Comparison of ENCODE assay signal across 8 cellular contexts in the genomic region with DNA sequence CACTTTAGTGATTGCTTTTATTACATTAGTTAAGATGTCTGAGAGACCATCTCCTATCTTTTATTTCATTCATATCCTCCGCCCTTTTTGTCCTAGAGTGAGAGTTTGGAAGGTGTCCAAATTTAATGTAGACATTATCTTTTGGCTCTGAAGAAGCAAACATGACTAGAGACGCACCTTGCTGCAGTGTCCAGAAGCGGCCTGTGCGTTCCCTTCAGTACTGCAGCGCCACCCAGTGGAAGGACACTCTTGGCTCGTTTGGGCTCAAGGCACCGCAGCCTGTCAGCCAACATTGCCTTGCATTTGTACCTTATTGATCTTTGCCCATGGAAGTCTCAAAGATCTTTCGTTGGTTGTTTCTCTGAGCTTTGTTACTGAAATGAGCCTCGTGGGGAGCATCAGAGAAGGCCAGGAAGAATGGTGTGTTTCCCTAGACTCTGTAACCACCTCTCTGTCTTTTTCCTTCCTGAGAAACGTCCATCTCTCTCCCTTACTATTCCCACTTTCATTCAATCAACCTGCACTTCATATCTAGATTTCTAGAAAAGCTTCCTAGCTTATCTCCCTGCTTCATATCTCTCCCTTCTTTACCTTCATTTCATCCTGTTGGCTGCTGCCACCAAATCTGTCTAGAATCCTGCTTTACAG. TPM values are rescaled to one million over a fixed set of nuclear protein-coding genes. Genes with fewer than 3 reads are reported as not detected.
DNase-seq lines count a peak whose midpoint lies in the region; ATAC-seq lines count a peak whose summit lies in the region.

No MANE protein-coding gene starts in this region.

- H3K4me3 ChIP-seq in CD4-positive, CD25-positive, alpha-beta regulatory T cell (ENCODE audit: low read depth, low read length) = no peak overlapping the region
- H3K4me3 ChIP-seq in right cardiac atrium (ENCODE audit: low read length) = no peak overlapping the region

- peaks cover 14 to 43% (median 37%) of the 10 kb centered on the region in 4 donors for H3K4me1 Mint-ChIP-seq in CD4-positive, CD25-positive, alpha-beta regulatory T cell

- 49% methylated on average over 10 of the region's 10 CpGs for WGBS in right cardiac atrium

- no peaks in the 10 kb centered on the region for H3K27me3 ChIP-seq in CD4-positive, CD25-positive, alpha-beta regulatory T cell (ENCODE audit: control insufficient read depth, insufficient read depth, low read length)
- H3K27me3 ChIP-seq in right cardiac atrium (ENCODE audit: control insufficient read depth, insufficient read depth) = no peaks in the 10 kb centered on the region

- peak; percentile 42 to 75 (median 52) for DNase-seq in CD4-positive, CD25-positive, alpha-beta regulatory T cell
- peak; percentile 23 to 82 (median 60) for DNase-seq in T-helper 2 cell
- peak; percentile 59 for DNase-seq in amniotic epithelial cell (ENCODE audit: low read depth)
- DNase-seq in right cardiac atrium = peak; percentile 76 to 89 (median 88)
- DNase-seq in stimulated activated CD4-positive, alpha-beta T cell treated with anti-CD3 and anti-CD28 coated beads, Interleukin-12 subunit alpha, Interleukin-12 subunit beta, amount 100 ng/mL, for 48 hours (ENCODE audit: low read depth in 2 of 3, low spot score in 1 of 3) = peak; percentile 59 to 76 (median 66)
- no peak for DNase-seq in NCI-H510A treated with DMSO at 0.1 percent for 48 hours (lab: John Stamatoyannopoulos, UW)

- H3K27ac ChIP-seq in CD4-positive, CD25-positive, alpha-beta regulatory T cell (ENCODE audit: insufficient read depth, low read length, poor library complexity, severe bottlenecking) = no peak overlapping the region
- H3K27ac ChIP-seq in right cardiac atrium (ENCODE audit: low read length) = no peak overlapping the region

- peaks cover 77% of the 10 kb centered on the region for H3K36me3 ChIP-seq in CD4-positive, CD25-positive, alpha-beta regulatory T cell (ENCODE audit: control insufficient read depth, insufficient read depth, low read length)

- H3K27me3 Mint-ChIP-seq in CD4-positive, CD25-positive, alpha-beta regulatory T cell = no peaks in the 10 kb centered on the region

- intact Hi-C loops in right cardiac atrium (cut with DNase I) = loop anchor here in 2 of 4 donors (2.0 to 5.0 kb wide), 2 partner anchors 63 to 65 kb away; no protein-coding TSS in a partner anchor

- peaks cover 0 to 3% (median 0%) of the 10 kb centered on the region in 7 donors for H3K9me3 Mint-ChIP-seq in CD4-positive, CD25-positive, alpha-beta regulatory T cell

- H3K27ac Mint-ChIP-seq in CD4-positive, CD25-positive, alpha-beta regulatory T cell = peak overlapping the region; percentile 42 to 92 (median 44)

- peak; percentile 37 to 70 for ATAC-seq in CD4-positive, CD25-positive, alpha-beta regulatory T cell (ENCODE audit: low read depth in 2 of 2)
- ATAC-seq in HG03432 (IDR thresholded peaks at IDR 0.05; ENCODE audit: unreplicated experiment) (peak; percentile 57), right cardiac atrium (peak; percentile 86), HG03439 (IDR thresholded peaks at IDR 0.05; ENCODE audit: unreplicated experiment) (no peak)

- no peaks in the 10 kb centered on the region for H3K9me3 ChIP-seq in CD4-positive, CD25-positive, alpha-beta regulatory T cell (ENCODE audit: control insufficient read depth in 2 of 2, low read length in 2 of 2)
- no peaks in the 10 kb centered on the region for H3K9me3 ChIP-seq in right cardiac atrium (ENCODE audit: control insufficient read depth, low read length)

- H3K4me3 Mint-ChIP-seq in CD4-positive, CD25-positive, alpha-beta regulatory T cell = peak overlapping the region in 1 of 4 donors; percentile 3

- peaks cover 13% of the 10 kb centered on the region for H3K4me1 ChIP-seq in CD4-positive, CD25-positive, alpha-beta regulatory T cell (ENCODE audit: control insufficient read depth, insufficient read depth, low read length, poor library complexity, severe bottlenecking)
- peaks cover 1% of the 10 kb centered on the region for H3K4me1 ChIP-seq in right cardiac atrium (ENCODE audit: control insufficient read depth, insufficient read depth, low read length)

- H3K36me3 Mint-ChIP-seq in CD4-positive, CD25-positive, alpha-beta regulatory T cell = peaks cover 68% of the 10 kb centered on the region

RNA-seq across cellular contexts. Expression of gene CLCN1, which starts 10.4 kb away (rescaled TPM):
- total RNA-seq in CD4-positive, CD25-positive, alpha-beta regulatory T cell = not detected
- under 1 TPM in 1 of 4 donors, not detected in 3; 0.05 TPM for polyA plus RNA-seq in CD4-positive, CD25-positive, alpha-beta regulatory T cell
- total RNA-seq in right cardiac atrium = not detected
- polyA plus RNA-seq in right cardiac atrium = not detected

RNA-seq across cellular contexts. Expression of gene CASP2, which starts 17.4 kb away (rescaled TPM):
- 61.4 TPM for total RNA-seq in CD4-positive, CD25-positive, alpha-beta regulatory T cell
- 10 to 100 TPM; 20.5 to 27.1 (median 24.1) TPM for polyA plus RNA-seq in CD4-positive, CD25-positive, alpha-beta regulatory T cell
- 10 to 100 TPM in 3 of 4 donors, 1 to 10 TPM in 1; 9.2 to 10.6 (median 10.2) TPM for total RNA-seq in right cardiac atrium
- 4.5 TPM for polyA plus RNA-seq in right cardiac atrium

RNA-seq across cellular contexts. Expression of gene TMEM139, which starts 20.8 kb away (rescaled TPM):
- 0.91 TPM for total RNA-seq in CD4-positive, CD25-positive, alpha-beta regulatory T cell
- polyA plus RNA-seq in CD4-positive, CD25-positive, alpha-beta regulatory T cell = 1 to 10 TPM in 2 of 4 donors, under 1 TPM in 2; 0.75 to 1.3 (median 1.0) TPM
- total RNA-seq in right cardiac atrium = 1 to 10 TPM; 3.6 to 5.9 (median 4.5) TPM
- 10.9 TPM for polyA plus RNA-seq in right cardiac atrium

RNA-seq across cellular contexts. Expression of gene GSTK1, which starts 42.3 kb away (rescaled TPM):
- 475 TPM for total RNA-seq in CD4-positive, CD25-positive, alpha-beta regulatory T cell
- polyA plus RNA-seq in CD4-positive, CD25-positive, alpha-beta regulatory T cell = 100 to 1,000 TPM; 589 to 845 (median 707) TPM
- 100 to 1,000 TPM; 182 to 249 (median 234) TPM for total RNA-seq in right cardiac atrium
- polyA plus RNA-seq in right cardiac atrium = 280 TPM

RNA-seq across cellular contexts. Expression of gene FAM131B, which starts 57.0 kb away (rescaled TPM):
- 0.27 TPM for total RNA-seq in CD4-positive, CD25-positive, alpha-beta regulatory T cell
- under 1 TPM in 3 of 4 donors, not detected in 1; 0.14 to 0.36 (median 0.35) TPM for polyA plus RNA-seq in CD4-positive, CD25-positive, alpha-beta regulatory T cell
- under 1 TPM; 0.21 to 0.51 (median 0.39) TPM for total RNA-seq in right cardiac atrium
- polyA plus RNA-seq in right cardiac atrium = 0.27 TPM
